6 cellular contexts compared by ENCODE assay signal in the genomic region with DNA sequence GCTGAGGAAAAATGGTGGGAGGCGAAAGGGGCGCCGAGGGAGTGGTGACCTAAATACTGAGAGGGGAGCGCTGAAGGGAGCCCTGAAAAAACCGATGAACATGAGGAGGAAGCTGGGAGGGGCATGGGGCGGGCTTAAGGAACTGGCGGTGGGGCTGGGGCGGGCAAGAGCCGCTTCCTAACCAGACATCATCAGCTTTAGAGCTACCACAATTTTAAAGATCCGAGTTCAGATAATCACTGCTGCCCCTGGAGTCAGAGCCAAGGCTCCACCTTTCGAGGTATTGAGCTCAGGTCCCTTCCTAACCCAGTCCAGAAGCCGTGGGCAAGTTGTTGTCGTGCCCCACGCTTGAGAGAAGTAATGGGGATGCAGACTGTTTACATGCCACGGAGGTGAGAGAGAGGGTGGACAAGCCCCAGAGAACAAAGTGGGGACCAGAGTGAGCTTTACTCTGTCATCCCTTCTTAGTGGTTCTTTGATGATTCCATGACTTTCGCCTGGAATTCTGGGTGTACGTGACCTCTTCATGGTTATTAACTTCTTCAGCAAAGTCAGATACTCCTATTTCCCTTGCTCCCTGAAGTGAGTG. TPM values are rescaled to one million over a fixed set of nuclear protein-coding genes. Genes with fewer than 3 reads are reported as not detected.
DNase-seq lines count a peak whose midpoint lies in the region; TF ChIP-seq lines count a peak whose summit lies in the region.

No MANE protein-coding gene starts in this region.

- peaks cover 39% of the 10 kb centered on the region for H3K4me1 ChIP-seq in CD8-positive, alpha-beta memory T cell (ENCODE audit: insufficient read depth, low read length)

- peaks cover 0 to 64% (median 10%) of the 10 kb centered on the region in 3 donors for H3K36me3 Mint-ChIP-seq in CD8-positive, alpha-beta memory T cell

- peaks cover 4% of the 10 kb centered on the region; the same call in 1 of the 2 replicates for H4K20me1 ChIP-seq in SU-DHL-6 (ENCODE audit: low read depth, low read length)

- H3K27ac Mint-ChIP-seq in CD8-positive, alpha-beta memory T cell = no peak overlapping the region

- peak in 1 of 5 donors; percentile 68 for DNase-seq in CD8-positive, alpha-beta memory T cell
- DNase-seq in HFF-Myc (ENCODE audit: extremely low read depth, low read depth) = no peak
- DNase-seq in left kidney (ENCODE audit: low read depth, low spot score) = peak; percentile 49
- no peak for DNase-seq in OCI-M2 (lab: John Stamatoyannopoulos, UW; ENCODE audit: unreplicated experiment)
- DNase-seq in NCI-H524 treated with DMSO at 0.1 percent for 48 hours (lab: John Stamatoyannopoulos, UW) = no peak

- CTCF ChIA-PET in CD8-positive, alpha-beta memory T cell (lab: Charles Lee) = interaction anchor here (0.9 to 5.4 kb wide), 15 partner anchors 8 to 286 kb away, joined by 3 to 52 read pairs (median 5); a partner anchor contains a TSS

- no peak overlapping the region for H3K4me3 Mint-ChIP-seq in CD8-positive, alpha-beta memory T cell

- H2AFZ ChIP-seq in SU-DHL-6 (ENCODE audit: low read depth, low read length, severe bottlenecking) = peak overlapping the region; percentile 65

- peaks cover 25 to 35% (median 32%) of the 10 kb centered on the region in 3 donors for H3K4me1 Mint-ChIP-seq in CD8-positive, alpha-beta memory T cell

- POLR2A ChIA-PET in CD8-positive, alpha-beta memory T cell (lab: Charles Lee) = interaction anchor here (0.9 to 4.4 kb wide), 18 partner anchors 9 to 631 kb away, joined by 3 to 105 read pairs (median 6); a partner anchor contains a TSS

- peaks cover 58% of the 10 kb centered on the region for H3K79me2 ChIP-seq in SU-DHL-6 (ENCODE audit: insufficient read depth, low read length)

- peak overlapping the region; percentile 60 for H3K27ac ChIP-seq in CD8-positive, alpha-beta memory T cell (ENCODE audit: low read depth, low read length)
- H3K27ac ChIP-seq in SU-DHL-6 (ENCODE audit: low read depth, low read length) = peak overlapping the region; percentile 70

- peak overlapping the region; percentile 69 for H3K4me2 ChIP-seq in SU-DHL-6 (ENCODE audit: low read depth, low read length, poor library complexity, severe bottlenecking)

- H3K27me3 ChIP-seq in CD8-positive, alpha-beta memory T cell (ENCODE audit: insufficient read depth, low read length, poor library complexity, severe bottlenecking) = no peaks in the 10 kb centered on the region
- no peaks in the 10 kb centered on the region for H3K27me3 ChIP-seq in SU-DHL-6 (ENCODE audit: low read length)

- peak overlapping the region; percentile 71 for H3K9ac ChIP-seq in SU-DHL-6 (ENCODE audit: low read length)

- no peaks in the 10 kb centered on the region for H3K9me3 ChIP-seq in CD8-positive, alpha-beta memory T cell (ENCODE audit: low read length)
- no peaks in the 10 kb centered on the region for H3K9me3 ChIP-seq in SU-DHL-6 (ENCODE audit: insufficient read depth, low read length)

- no peaks in the 10 kb centered on the region for H3K9me3 Mint-ChIP-seq in CD8-positive, alpha-beta memory T cell

- H3K9me2 ChIP-seq in SU-DHL-6 (replicated peaks; ENCODE audit: insufficient read depth, low read length) = no peaks in the 10 kb centered on the region

- no peak for TF ChIP-seq CTCF in HFF-Myc (IDR thresholded peaks at IDR 0.05; ENCODE audit: low read depth, low read length, missing control alignments)
- no peak for TF ChIP-seq CTCF in SU-DHL-6 (IDR thresholded peaks at IDR 0.05; ENCODE audit: insufficient read depth, low read length, poor library complexity, severe bottlenecking)

- peaks cover 31% of the 10 kb centered on the region for H3K36me3 ChIP-seq in CD8-positive, alpha-beta memory T cell (ENCODE audit: insufficient read depth, low read length)
- peaks cover 18% of the 10 kb centered on the region; the same call in 1 of the 2 replicates for H3K36me3 ChIP-seq in SU-DHL-6 (ENCODE audit: low read length)

- H3F3A ChIP-seq in SU-DHL-6 (ENCODE audit: insufficient read depth) = peaks cover 25% of the 10 kb centered on the region

- no peaks in the 10 kb centered on the region for H3K27me3 Mint-ChIP-seq in CD8-positive, alpha-beta memory T cell

- peak overlapping the region; percentile 81 for H3K4me3 ChIP-seq in CD8-positive, alpha-beta memory T cell (ENCODE audit: low read length)
- H3K4me3 ChIP-seq in HFF-Myc (replicated peaks; ENCODE audit: low read depth, low read length) (peak overlapping the region; percentile 84), SU-DHL-6 (ENCODE audit: insufficient read depth, low read length, poor library complexity, severe bottlenecking) (peak overlapping the region; percentile 91)

RNA-seq across cellular contexts. Expression of a gene that starts 0.4 kb away (rescaled TPM):
- 10 to 100 TPM; 49.0 to 49.7 TPM for total RNA-seq in CD8-positive, alpha-beta memory T cell
- polyA plus RNA-seq in CD8-positive, alpha-beta memory T cell = 110 TPM

RNA-seq across cellular contexts. Expression of a gene that starts 0.7 kb away (rescaled TPM):
- 100 to 1,000 TPM in 1 of 2 experiments, 10 to 100 TPM in 1; 89.7 to 103 TPM for total RNA-seq in CD8-positive, alpha-beta memory T cell
- 109 TPM for polyA plus RNA-seq in CD8-positive, alpha-beta memory T cell

RNA-seq across cellular contexts. Expression of a gene that starts 11.2 kb away (rescaled TPM):
- total RNA-seq in CD8-positive, alpha-beta memory T cell = 10 to 100 TPM; 39.1 to 40.8 TPM
- 40.2 TPM for polyA plus RNA-seq in CD8-positive, alpha-beta memory T cell

RNA-seq across cellular contexts. Expression of a gene that starts 24.5 kb away (rescaled TPM):
- total RNA-seq in CD8-positive, alpha-beta memory T cell = 1 to 10 TPM in 1 of 2 experiments, under 1 TPM in 1; 0.29 to 1.0 TPM
- not detected for polyA plus RNA-seq in CD8-positive, alpha-beta memory T cell
